ENCODE assay signal across 8 cellular contexts in genomic region chr6:7087066-7087465, GRCh38. TPM values are rescaled to one million over a fixed set of nuclear protein-coding genes. Genes with fewer than 3 reads are reported as not detected.
DNase-seq lines count a peak whose midpoint lies in the region; ATAC-seq, FAIRE-seq and TF ChIP-seq lines count a peak whose summit lies in the region.

No MANE protein-coding gene starts in this region.

- H3K4me3 ChIP-seq in AG04450 (ENCODE audit: low read depth, low read length), result no peak overlapping the region
- peak overlapping the region in 1 of 2 donors; percentile 7 for H3K4me3 ChIP-seq in small intestine (ENCODE audit: low read depth in 1 of 2, low read length in 2 of 2)

- H3K27ac ChIP-seq in AG04450 (ENCODE audit: low read depth, low read length) (no peak overlapping the region), small intestine (ENCODE audit: low read depth in 1 of 2, low read length in 1 of 2) (peak overlapping the region; percentile 74 to 87), substantia nigra (ENCODE audit: low read depth, low read length, poor library complexity, severe bottlenecking) (no peak overlapping the region)

- DNase-seq in AG04450 (ENCODE audit: low read depth, low spot score), result no peak
- peak; percentile 64 for DNase-seq in SK-MEL-5 (ENCODE audit: low read depth, low spot score)
- DNase-seq in left cardiac atrium, result no peak
- DNase-seq in small intestine, result no peak
- DNase-seq in NCI-H128 (lab: John Stamatoyannopoulos, UW; ENCODE audit: unreplicated experiment), result no peak
- no peak for DNase-seq in stimulated activated CD4-positive, alpha-beta T cell treated with anti-CD3 and anti-CD28 coated beads, Interleukin-2, amount 100 ng/mL, for 24 hours
- DNase-seq in substantia nigra (lab: John Stamatoyannopoulos, UW), result no peak

- WGBS in small intestine, 3 donors, result 26 to 38% (median 33%) methylated on average over 3 of the region's 3 CpGs

- intact Hi-C loops in left cardiac atrium (cut with DNase I), result no loop called here

- H3K27me3 ChIP-seq in AG04450 (ENCODE audit: control insufficient read depth, insufficient read depth, low read length) (no peaks in the 10 kb centered on the region), small intestine (ENCODE audit: control insufficient read depth in 2 of 2, insufficient read depth in 2 of 2, low read length in 2 of 2) (no peaks in the 10 kb centered on the region)

- H3K9me3 ChIP-seq in AG04450 (ENCODE audit: control insufficient read depth, insufficient read depth, low read length) (no peaks in the 10 kb centered on the region), small intestine (ENCODE audit: control insufficient read depth, low read depth) (no peaks in the 10 kb centered on the region)

- no peaks in the 10 kb centered on the region for H3K36me3 ChIP-seq in small intestine (ENCODE audit: control insufficient read depth in 2 of 2, insufficient read depth in 2 of 2, low read length in 2 of 2)

- H3K4me1 ChIP-seq in small intestine (ENCODE audit: control insufficient read depth in 2 of 2, insufficient read depth in 1 of 2, low read depth in 1 of 2, low read length in 1 of 2), result peaks cover 0 to 4% of the 10 kb centered on the region in 2 donors

- ATAC-seq in GM19463 (IDR thresholded peaks at IDR 0.05; ENCODE audit: unreplicated experiment), result peak; percentile 7
- peak; percentile 24 to 43 for ATAC-seq in left cardiac atrium

- 0 out of 2 replicates have a peak, but pooled peaks have one; percentile 15 for TF ChIP-seq CTCF in AG04450 (IDR thresholded peaks at IDR 0.05; ENCODE audit: low read depth, low read length)

- CTCF ChIA-PET in AG04450 (lab: Charles Lee), result interaction anchor here (1.1 to 1.7 kb wide), 5 partner anchors 13 to 157 kb away, joined by 3 to 5 read pairs (median 3); no protein-coding TSS in a partner anchor

- POLR2A ChIA-PET in AG04450 (lab: Yijun Ruan, JAX), result no interaction called here

- in situ Hi-C loops in SK-MEL-5 (cut with HindIII; ENCODE audit: low pct_unique_long_range_greater_than_20kb, low sequenced_read_pairs), result no loop called here

- FAIRE-seq in small intestine (lab: Jason Lieb, UNC), result no peak

RNA-seq across cellular contexts. Expression of gene RREB1, which starts 20.7 kb away (rescaled TPM):
- polyA plus RNA-seq in AG04450 (2011; rRNA removed), result 2.6 and 3.0 TPM in 2 replicates
- polyA minus RNA-seq in AG04450 (2011; rRNA and poly(A)+ RNA removed), result 32.7 and 37.6 TPM in 2 replicates
- total RNA-seq in SK-MEL-5 (2014; rRNA removed; shearing (Covaris generic)), result 15.7 and 19.5 TPM in 2 replicates
- 20.0 and 26.7 TPM in 2 replicates for polyA plus RNA-seq in SK-MEL-5 (2015; cell fraction: cytosol; rRNA removed)
- polyA plus RNA-seq in SK-MEL-5 (2015; cell fraction: nucleus; rRNA removed), result 18.9 and 21.5 TPM in 2 replicates
- 10 to 100 TPM; 34.2 to 37.6 TPM for total RNA-seq in left cardiac atrium
- polyA plus RNA-seq in small intestine, result 10 to 100 TPM in 2 of 3 donors, 1 to 10 TPM in 1; 6.5 to 12.7 (median 10.3) TPM

Comparison
In these comparisons a context has a peak if more than half of its experiments do, and no peak if none do; other contexts are left out.
1. H3K27ac ChIP-seq: peak in small intestine (2 of 2); none in AG04450 (single experiment) and substantia nigra (single experiment).